ENCODE assay signal across 10 cellular contexts in genomic region chr5:157222506-157223230, GRCh38. TPM values are rescaled to one million over a fixed set of nuclear protein-coding genes. Genes with fewer than 3 reads are reported as not detected.
DNase-seq lines count a peak whose midpoint lies in the region; ATAC-seq, FAIRE-seq and TF ChIP-seq lines count a peak whose summit lies in the region.
"Had no signal": no experiment of that assay in that cellular context is flagged by ENCODE, and none has a peak within 500 bp of the region (broad histone marks: within the 10 kb centered on the region; RNA-seq: fewer than 3 reads in every experiment).

No MANE protein-coding gene starts in this region.

- TF ChIP-seq POLR2A in GM12892 (IDR thresholded peaks at IDR 0.05; ENCODE audit: low read depth, low read length), result no peak

- H3K36me3 Mint-ChIP-seq in stimulated activated memory B cell treated with anti-CD40 and anti-IgM and Interleukin-4, amounts not matched to agents 10 μg/mL and 1 μg/mL and 100 μg/mL, for 72 hours, result no peaks in the 10 kb centered on the region
- H3K36me3 Mint-ChIP-seq: brain, type B pancreatic cell had no signal

- H3K9me3 Mint-ChIP-seq in stimulated activated memory B cell treated with anti-CD40 and anti-IgM and Interleukin-4, amounts not matched to agents 10 μg/mL and 1 μg/mL and 100 μg/mL, for 72 hours, result no peaks in the 10 kb centered on the region
- H3K9me3 Mint-ChIP-seq: brain, type B pancreatic cell had no signal

- no peak overlapping the region for H3K27ac Mint-ChIP-seq in stimulated activated memory B cell treated with anti-CD40 and anti-IgM and Interleukin-4, amounts not matched to agents 10 μg/mL and 1 μg/mL and 100 μg/mL, for 72 hours
- H3K27ac Mint-ChIP-seq: brain, type B pancreatic cell had no signal

- no peaks in the 10 kb centered on the region for H3K27me3 Mint-ChIP-seq in stimulated activated memory B cell treated with anti-CD40 and anti-IgM and Interleukin-4, amounts not matched to agents 10 μg/mL and 1 μg/mL and 100 μg/mL, for 72 hours
- H3K27me3 Mint-ChIP-seq: type B pancreatic cell had no signal

- peaks cover 39% of the 10 kb centered on the region for H3K4me1 Mint-ChIP-seq in stimulated activated memory B cell treated with anti-CD40 and anti-IgM and Interleukin-4, amounts not matched to agents 10 μg/mL and 1 μg/mL and 100 μg/mL, for 72 hours
- H3K4me1 Mint-ChIP-seq: brain had no signal

- no peak for FAIRE-seq in GM12892 (lab: Jason Lieb, UNC)

- no peak overlapping the region for H3K4me3 Mint-ChIP-seq in stimulated activated memory B cell treated with anti-CD40 and anti-IgM and Interleukin-4, amounts not matched to agents 10 μg/mL and 1 μg/mL and 100 μg/mL, for 72 hours
- H3K4me3 Mint-ChIP-seq: brain, type B pancreatic cell had no signal

- ATAC-seq in HG02885 (IDR thresholded peaks at IDR 0.05; ENCODE audit: poor library complexity, unreplicated experiment) (peak; percentile 36), HG02588 (IDR thresholded peaks at IDR 0.05; ENCODE audit: unreplicated experiment) (no peak), GM21528 (IDR thresholded peaks at IDR 0.05; ENCODE audit: low FRiP score, unreplicated experiment) (no peak)
- ATAC-seq in stimulated activated memory B cell treated with anti-CD40 and anti-IgM and Interleukin-4, amounts not matched to agents 10 μg/mL and 1 μg/mL and 100 μg/mL, for 72 hours, result peak; percentile 54

- peak; percentile 80 for DNase-seq in activated CD4-positive, alpha-beta T cell treated with anti-CD3 and anti-CD28 coated beads for 48 hours
- DNase-seq in effector CD8-positive, alpha-beta T cell (lab: John Stamatoyannopoulos, UW), result peak; percentile 20
- DNase-seq in NCI-H2081 treated with DMSO at 0.1 percent for 48 hours (lab: John Stamatoyannopoulos, UW), result no peak
- no peak for DNase-seq in GM12892 (ENCODE audit: insufficient read length)

RNA-seq across cellular contexts. Expression of gene ITK, which starts 42.0 kb away (rescaled TPM):
- 1.6 TPM for polyA plus RNA-seq in GM12892 (2012; ENCODE audit: missing spikeins)

RNA-seq across cellular contexts. Expression of gene CYFIP2, which starts 43.3 kb away (rescaled TPM):
- 69.7 TPM for polyA plus RNA-seq in GM12892 (2012; ENCODE audit: missing spikeins)

RNA-seq across cellular contexts. Expression of gene GARIN3, which starts 56.6 kb away (rescaled TPM):
- not detected for polyA plus RNA-seq in GM12892 (2012; ENCODE audit: missing spikeins)

Comparison
In these comparisons a context has a peak if more than half of its experiments do, and no peak if none do; other contexts are left out.
1. ATAC-seq: peak in HG02885 (single experiment) and stimulated activated memory B cell treated with anti-CD40 and anti-IgM and Interleukin-4, amounts not matched to agents 10 μg/mL and 1 μg/mL and 100 μg/mL, for 72 hours (single experiment); none in HG02588 (single experiment) and GM21528 (single experiment).
2. DNase-seq: peak in activated CD4-positive, alpha-beta T cell treated with anti-CD3 and anti-CD28 coated beads for 48 hours (single experiment) and effector CD8-positive, alpha-beta T cell (single experiment); none in NCI-H2081 treated with DMSO at 0.1 percent for 48 hours (single experiment) and GM12892 (single experiment).